ENCODE assay signal across 8 cellular contexts in genomic region chr16:5077304-5077703, GRCh38. TPM values are rescaled to one million over a fixed set of nuclear protein-coding genes. Genes with fewer than 3 reads are reported as not detected.
"Had no signal": no experiment of that assay in that cellular context is flagged by ENCODE, and none has a peak within 500 bp of the region (broad histone marks: within the 10 kb centered on the region; RNA-seq: fewer than 3 reads in every experiment).

No MANE protein-coding gene starts in this region.

- DNase-seq: IMR-90, KBM-7, KG1 had no signal

- H3K4me3 ChIP-seq: K562 had no signal

- FAIRE-seq: HTR-8/SVneo, K562 had no signal

- ATAC-seq: K562 had no signal

- H3K27ac ChIP-seq: HL-60 had no signal

RNA-seq across cellular contexts. Expression of gene C16orf89, which starts 11.5 kb away (rescaled TPM):
- total RNA-seq: HT-29, K562 had no signal
- polyA plus RNA-seq: IgD-negative memory B cell, K562 had no signal
